8 cellular contexts compared by ENCODE assay signal in the genomic region with DNA sequence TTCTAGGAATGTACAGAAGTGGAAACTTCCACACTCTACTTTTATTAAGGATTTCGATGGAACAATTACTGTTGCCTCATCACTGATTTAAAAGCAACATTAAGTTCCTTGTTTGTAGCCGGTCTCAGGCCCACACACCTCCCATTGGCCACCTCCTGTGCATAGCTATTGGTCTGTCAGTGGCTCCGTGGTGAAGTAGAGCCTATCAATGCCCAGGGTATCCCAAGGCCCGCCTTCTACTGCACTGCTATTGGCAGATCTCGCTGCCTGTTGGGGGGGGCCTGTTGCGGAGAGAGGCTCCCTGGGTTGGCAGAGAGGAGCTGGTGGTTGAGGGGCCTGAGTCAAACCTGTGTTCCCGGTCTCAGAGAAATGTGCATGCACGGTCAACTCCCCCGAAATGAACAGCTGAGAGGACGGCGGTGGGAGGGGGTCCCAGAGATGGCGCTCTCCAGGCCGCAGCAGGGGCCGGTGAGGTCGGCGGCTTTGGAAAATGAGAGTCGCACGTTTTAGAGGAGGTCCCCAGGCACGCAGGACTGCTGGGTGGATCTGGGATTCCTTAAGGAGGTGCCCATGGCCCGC. TPM values are rescaled to one million over a fixed set of nuclear protein-coding genes. Genes with fewer than 3 reads are reported as not detected.
DNase-seq lines count a peak whose midpoint lies in the region; ATAC-seq, FAIRE-seq and TF ChIP-seq lines count a peak whose summit lies in the region.

No MANE protein-coding gene starts in this region.

- intact Hi-C loops in kidney (cut with DNase I): no loop called here

- no peaks in the 10 kb centered on the region for H3K36me3 ChIP-seq in kidney (ENCODE audit: control insufficient read depth in 1 of 2, insufficient read depth in 2 of 2, low read length in 2 of 2)

- peak overlapping the region; percentile 74 to 94 for H3K27ac ChIP-seq in kidney (ENCODE audit: low read depth in 2 of 2, low read length in 2 of 2)

- peak; percentile 99 for FAIRE-seq in kidney (lab: Jason Lieb, UNC)

- H3K9ac ChIP-seq in kidney (ENCODE audit: low read length in 2 of 2): peak overlapping the region; percentile 69

- H3K4me1 ChIP-seq in kidney (ENCODE audit: control insufficient read depth in 1 of 2, insufficient read depth in 1 of 2, low read depth in 1 of 2, low read length in 2 of 2): peaks cover 0 to 5% of the 10 kb centered on the region in 2 donors

- no peak for TF ChIP-seq CTCF in kidney (IDR thresholded peaks at IDR 0.05; ENCODE audit: borderline replicate concordance, extremely low read depth, insufficient read depth)

- H3K9me3 ChIP-seq in kidney (ENCODE audit: control insufficient read depth in 1 of 2, low read length in 2 of 2): no peaks in the 10 kb centered on the region

- peak; percentile 88 for ATAC-seq in GM18499 (IDR thresholded peaks at IDR 0.05; ENCODE audit: insufficient read depth, unreplicated experiment)
- ATAC-seq in HG02884 (IDR thresholded peaks at IDR 0.05; ENCODE audit: unreplicated experiment): peak; percentile 85
- ATAC-seq in activated CD4-positive, CD25-positive, alpha-beta regulatory T cell treated with anti-CD3 and anti-CD28 coated beads, Interleukin-2, amount 50 U/mL, for 24 hours: peak; percentile 88 to 90

- H3K4me3 ChIP-seq in kidney (ENCODE audit: low read length in 2 of 2): peak overlapping the region; percentile 60 to 75

- DNase-seq in NCI-H2107 (lab: John Stamatoyannopoulos, UW) (peak; percentile 77), cerebellum (ENCODE audit: low spot score) (peak; percentile 91), kidney (peak; percentile 95), D341Med (ENCODE audit: low spot score) (no peak)
- DNase-seq in stimulated activated CD4-positive, alpha-beta T cell treated with anti-CD3 and anti-CD28 coated beads, Interleukin-15, amount 100 ng/mL, for 1 hour (ENCODE audit: low read depth in 1 of 2, low spot score in 1 of 2): peak; percentile 56 to 59

RNA-seq across cellular contexts. Expression of a gene that starts 4.9 kb away (rescaled TPM):
- total RNA-seq in cerebellum (7.0 TPM), kidney (79.4 TPM)
- polyA plus RNA-seq in kidney (ENCODE audit: insufficient read depth, low read depth, low replicate concordance): 105 TPM

RNA-seq across cellular contexts. Expression of a gene that starts 26.1 kb away (rescaled TPM):
- total RNA-seq in cerebellum: 8.3 TPM
- total RNA-seq in kidney: 551 TPM
- polyA plus RNA-seq in kidney (ENCODE audit: insufficient read depth, low read depth, low replicate concordance): 382 TPM

Comparison
In these comparisons a context has a peak if more than half of its experiments do, and no peak if none do; other contexts are left out.
1. RNA of a gene that starts 4.9 kb away (total RNA-seq): 79.4 TPM in kidney (single experiment); 7.0 TPM in cerebellum (single experiment); every median in the first group is over 10 times any median in the second.
2. RNA of a gene that starts 26.1 kb away (total RNA-seq): 551 TPM in kidney (single experiment); 8.3 TPM in cerebellum (single experiment); every median in the first group is over 10 times any median in the second.
3. Peak in every context shown above with its lines, with median percentiles within 50 percentile points of each other: ATAC-seq.